ENCODE assay signal across 8 cellular contexts in genomic region chrX:15789979-15790765, GRCh38. TPM values are rescaled to one million over a fixed set of nuclear protein-coding genes. Genes with fewer than 3 reads are reported as not detected.
A peak's percentile ranks its signal among the peaks of the same experiment; 100 is the strongest.
DNase-seq lines count a peak whose midpoint lies in the region; ATAC-seq, FAIRE-seq and TF ChIP-seq lines count a peak whose summit lies in the region.

ZRSR2 (plus strand) TSS chrX:15790484; CDS start chrX:15790496, 12 bp downstream.

- FAIRE-seq in GM12892 (lab: Jason Lieb, UNC) = peak; percentile 100
- FAIRE-seq in urothelium cell line (lab: Jason Lieb, UNC) = no peak

- H3K9me3 ChIP-seq in adrenal gland (replicated peaks in 1 of 3) = no peaks in the 10 kb centered on the region
- H3K9me3 ChIP-seq in left ventricle myocardium inferior (replicated peaks) = no peaks in the 10 kb centered on the region
- no peaks in the 10 kb centered on the region for H3K9me3 ChIP-seq in psoas muscle

- peaks cover 4 to 16% of the 10 kb centered on the region in 2 donors for H3K4me1 ChIP-seq in adrenal gland (replicated peaks in 1 of 2)
- H3K4me1 ChIP-seq in left ventricle myocardium inferior = peaks cover 8% of the 10 kb centered on the region
- H3K4me1 ChIP-seq in psoas muscle = peaks cover 10% of the 10 kb centered on the region

- no peak for TF ChIP-seq CTCF in adrenal gland (IDR thresholded peaks at IDR 0.05)
- TF ChIP-seq CTCF in left ventricle myocardium inferior (IDR thresholded peaks at IDR 0.05; ENCODE audit: borderline replicate concordance) = no peak
- no peak for TF ChIP-seq CTCF in psoas muscle (IDR thresholded peaks at IDR 0.05)

- DNase-seq in GM12892 (ENCODE audit: insufficient read length) (peak; percentile 88), NCI-H1105 treated with DMSO at 0.1 percent for 48 hours (lab: John Stamatoyannopoulos, UW) (peak; percentile 82), SW480 (ENCODE audit: low spot score) (peak; percentile 85), adrenal gland (peak; percentile 86 to 93 (median 89)), left ventricle myocardium inferior (peak; percentile 80), psoas muscle (peak; percentile 87 to 90), urothelium cell line (ENCODE audit: low spot score) (peak; percentile 69)

- H3K27me3 ChIP-seq in adrenal gland (no peaks in the 10 kb centered on the region), left ventricle myocardium inferior (ENCODE audit: low read depth) (no peaks in the 10 kb centered on the region), psoas muscle (ENCODE audit: insufficient read depth in 3 of 3, low read length in 2 of 3) (no peaks in the 10 kb centered on the region)

- H3K36me3 ChIP-seq in adrenal gland (replicated peaks in 1 of 2) (no peaks in the 10 kb centered on the region), left ventricle myocardium inferior (no peaks in the 10 kb centered on the region), psoas muscle (ENCODE audit: insufficient read depth in 1 of 2, low read depth in 1 of 2) (peaks cover 0 to 22% of the 10 kb centered on the region in 2 donors)

- TF ChIP-seq POLR2A in GM12892 (IDR thresholded peaks at IDR 0.05; ENCODE audit: low read depth, low read length) (peak; percentile 81), adrenal gland (IDR thresholded peaks at IDR 0.05) (peak in 1 of 2 donors; percentile 48)

- H3K4me3 ChIP-seq in adrenal gland (peak within 1 kb of the TSS in 3 of 4 donors; percentile 58 to 81 (median 68)), left ventricle myocardium inferior (peak within 1 kb of the TSS; percentile 82), psoas muscle (peak within 1 kb of the TSS; percentile 86)

- intact Hi-C loops in adrenal gland (cut with DNase I) (no loop called here), left ventricle myocardium inferior (cut with micrococcal nuclease) (no loop called here), psoas muscle (cut with DNase I) (loop anchor here (2.0 to 10.0 kb wide), 2 partner anchors 65 to 105 kb away; partner anchors contain the start of gene AP1S2 (in 1 of the 2))

- 0 to 1% (median 0%) methylated on average over 12 to 55 of the region's 55 CpGs for WGBS in adrenal gland, 4 donors
- 0 to 1% (median 0%) methylated on average over 52 to 55 of the region's 55 CpGs for WGBS in psoas muscle, 3 donors

- ATAC-seq in HG02759 (IDR thresholded peaks at IDR 0.05; ENCODE audit: unreplicated experiment) (peak; percentile 93), psoas muscle (peak; percentile 96 to 99 (median 98))

- H3K27ac ChIP-seq in adrenal gland = peak within 1 kb of the TSS in 4 of 5 donors; percentile 61 to 89 (median 76)
- peak within 1 kb of the TSS; percentile 84 for H3K27ac ChIP-seq in left ventricle myocardium inferior (replicated peaks)
- peak within 1 kb of the TSS; percentile 68 for H3K27ac ChIP-seq in psoas muscle

RNA-seq across cellular contexts. Expression of gene ZRSR2, which starts in this region (rescaled TPM):
- polyA plus RNA-seq in GM12892 (2012; ENCODE audit: missing spikeins) = 23.3 TPM
- total RNA-seq in adrenal gland (1 to 10 TPM in 7 of 8 donors, not detected in 1; 2.9 to 9.7 (median 8.3) TPM), left ventricle myocardium inferior (7.8 TPM), psoas muscle (10 to 100 TPM in 1 of 4 donors, 1 to 10 TPM in 3; 7.4 to 12.7 (median 8.9) TPM)
- polyA plus RNA-seq in adrenal gland (10 to 100 TPM; 23.7 to 49.1 (median 44.6) TPM), psoas muscle (10 to 100 TPM; 10.7 to 22.2 (median 15.5) TPM)

Comparison
In these comparisons a context has a peak if more than half of its experiments do, and no peak if none do; other contexts are left out.
1. Peak in every context shown above with its lines: DNase-seq, ATAC-seq, H3K4me3 ChIP-seq and H3K27ac ChIP-seq.
2. intact Hi-C loops: an anchor here in psoas muscle (2.0 to 10.0 kb wide); none called in adrenal gland and left ventricle myocardium inferior.